Comparison of ENCODE assay signal across 9 cellular contexts in the genomic region with DNA sequence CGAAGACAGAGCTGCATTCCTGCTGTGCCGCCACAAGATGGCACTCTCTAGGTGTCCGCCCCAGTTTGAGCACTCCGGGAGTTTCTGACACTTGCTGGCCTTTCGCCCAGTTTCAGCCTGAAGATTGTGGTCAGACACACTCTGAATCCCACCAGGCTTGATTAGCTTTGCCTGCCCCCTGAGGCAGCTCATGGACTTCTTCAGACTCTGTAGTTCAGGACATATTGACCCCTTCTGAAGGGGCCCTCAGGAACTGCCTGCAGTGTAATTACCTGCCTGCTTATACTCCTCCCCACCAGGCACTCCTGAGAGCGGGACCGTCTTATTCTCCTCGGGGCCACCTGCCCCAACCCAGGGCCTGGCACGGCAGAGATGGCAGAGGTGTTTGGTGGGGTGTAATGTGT. TPM values are rescaled to one million over a fixed set of nuclear protein-coding genes. Genes with fewer than 3 reads are reported as not detected.
DNase-seq lines count a peak whose midpoint lies in the region; ATAC-seq and TF ChIP-seq lines count a peak whose summit lies in the region.
"Had no signal": no experiment of that assay in that cellular context is flagged by ENCODE, and none has a peak within 500 bp of the region (broad histone marks: within the 10 kb centered on the region; RNA-seq: fewer than 3 reads in every experiment).

No MANE protein-coding gene starts in this region.

- peak overlapping the region in 4 of 59 donors; percentile 16 to 26 (median 19) for H3K4me3 ChIP-seq in dorsolateral prefrontal cortex
- H3K4me3 ChIP-seq: skin epidermis had no signal

- H3K27me3 Mint-ChIP-seq in activated CD4-positive, alpha-beta T cell treated with anti-CD3 and anti-CD28 coated beads, Interleukin-2, amount 10 ng/mL, durations not matched to agents 7 days and 5 days = peaks cover 2% of the 10 kb centered on the region

- H3K4me1 Mint-ChIP-seq in activated CD4-positive, alpha-beta T cell treated with anti-CD3 and anti-CD28 coated beads, Interleukin-2, amount 10 ng/mL, durations not matched to agents 7 days and 5 days = peaks cover 2% of the 10 kb centered on the region

- H3K27ac Mint-ChIP-seq in activated CD4-positive, alpha-beta T cell treated with anti-CD3 and anti-CD28 coated beads, Interleukin-2, amount 10 ng/mL, durations not matched to agents 7 days and 5 days = no peak overlapping the region

- H3K4me3 Mint-ChIP-seq in activated CD4-positive, alpha-beta T cell treated with anti-CD3 and anti-CD28 coated beads, Interleukin-2, amount 10 ng/mL, durations not matched to agents 7 days and 5 days = no peak overlapping the region

- no peaks in the 10 kb centered on the region for H3K9me3 Mint-ChIP-seq in activated CD4-positive, alpha-beta T cell treated with anti-CD3 and anti-CD28 coated beads, Interleukin-2, amount 10 ng/mL, durations not matched to agents 7 days and 5 days

- peak; percentile 80 for ATAC-seq in HG03066 (IDR thresholded peaks at IDR 0.05; ENCODE audit: low read depth, unreplicated experiment)

- in situ Hi-C loops in GM13977 (cut with MboI; ENCODE audit: low pct_unique_long_range_greater_than_20kb, low sequenced_read_pairs, unreplicated experiment) = no loop called here

- TF ChIP-seq CTCF in GM13977 (IDR thresholded peaks at IDR 0.05; ENCODE audit: extremely low read depth, insufficient read depth, missing control alignments) (peak; percentile 87), dorsolateral prefrontal cortex (IDR thresholded peaks at IDR 0.05 in 54 of 56, conservative IDR thresholded peaks at IDR 0.05 in 2 of 56; ENCODE audit: low read depth in 1 of 56, partially characterized antibody in 56 of 56) (peak; percentile 67 to 94 (median 88))

- H3K36me3 Mint-ChIP-seq in activated CD4-positive, alpha-beta T cell treated with anti-CD3 and anti-CD28 coated beads, Interleukin-2, amount 10 ng/mL, durations not matched to agents 7 days and 5 days (ENCODE audit: low read depth) = no peaks in the 10 kb centered on the region

- H3K27ac ChIP-seq in dorsolateral prefrontal cortex = peak overlapping the region in 3 of 59 donors; percentile 14 to 51 (median 43)
- H3K27ac ChIP-seq: skin epidermis had no signal

- POLR2A ChIA-PET in activated CD4-positive, alpha-beta T cell treated with anti-CD3 and anti-CD28 coated beads, Interleukin-2, amount 10 ng/mL, durations not matched to agents 7 days and 5 days (lab: Charles Lee) = no interaction called here

- CTCF ChIA-PET in activated CD4-positive, alpha-beta T cell treated with anti-CD3 and anti-CD28 coated beads, Interleukin-2, amount 10 ng/mL, durations not matched to agents 7 days and 5 days (lab: Charles Lee) = interaction anchor here (0.7 to 2.6 kb wide), 13 partner anchors 12 to 230 kb away, joined by 3 to 29 read pairs (median 3); a partner anchor contains a TSS

- no peaks in the 10 kb centered on the region for H3K27me3 ChIP-seq in dorsolateral prefrontal cortex

- intact Hi-C loops in dorsolateral prefrontal cortex (cut with DNase I) = loop anchor here (1.0 to 2.0 kb wide), 3 partner anchors 27 to 65 kb away; no protein-coding TSS in a partner anchor

- DNase-seq in A172 (ENCODE audit: low spot score) (peak; percentile 72), GM13977 (ENCODE audit: low spot score) (peak; percentile 85), NCI-H446 (lab: John Stamatoyannopoulos, UW) (peak; percentile 46 to 86), dorsolateral prefrontal cortex (peak in 9 of 10 donors; percentile 47 to 82 (median 72)), lung microvascular endothelial cell (ENCODE audit: low read depth in 2 of 2) (peak; percentile 67 to 73)
- peak; percentile 49 for DNase-seq in activated CD4-positive, alpha-beta T cell treated with anti-CD3 and anti-CD28 coated beads, Interleukin-2, amount 10 ng/mL, durations not matched to agents 7 days and 5 days
- peak; percentile 19 to 26 for DNase-seq in stimulated activated CD8-positive, alpha-beta memory T cell treated with anti-CD3 and anti-CD28 coated beads, Interleukin-15, amount 100 ng/mL, for 48 hours (ENCODE audit: low read depth in 2 of 2)

RNA-seq across cellular contexts. Expression of a gene that starts 46.2 kb away (rescaled TPM):
- total RNA-seq in A172 (2014; rRNA removed; shearing (Covaris generic)) = 293 and 302 TPM in 2 replicates
- 100 to 1,000 TPM; 256 to 262 TPM for total RNA-seq in activated CD4-positive, alpha-beta T cell treated with anti-CD3 and anti-CD28 coated beads, Interleukin-2, amount 10 ng/mL, durations not matched to agents 7 days and 5 days
- total RNA-seq in dorsolateral prefrontal cortex (100 to 1,000 TPM in 97 of 120 experiments, 10 to 100 TPM in 23; 85.3 to 147 (median 108) TPM), lung microvascular endothelial cell (200 and 271 TPM in 2 replicates)

RNA-seq across cellular contexts. Expression of a gene that starts 47.7 kb away (rescaled TPM):
- 5.6 and 6.0 TPM in 2 replicates for total RNA-seq in A172 (2014; rRNA removed; shearing (Covaris generic))
- under 1 TPM; 0.08 to 0.12 TPM for total RNA-seq in activated CD4-positive, alpha-beta T cell treated with anti-CD3 and anti-CD28 coated beads, Interleukin-2, amount 10 ng/mL, durations not matched to agents 7 days and 5 days
- 100 to 1,000 TPM in 2 of 120 experiments, 10 to 100 TPM in 118; 24.6 to 104 (median 74.6) TPM for total RNA-seq in dorsolateral prefrontal cortex
- total RNA-seq in lung microvascular endothelial cell = 0.60 and 0.65 TPM in 2 replicates

Comparison
In these comparisons a context has a peak if more than half of its experiments do, and no peak if none do; other contexts are left out.
1. DNase-seq: peak in every context shown above with its lines; median percentile 85 in GM13977; 72 in A172; 72 in dorsolateral prefrontal cortex; 70 in lung microvascular endothelial cell; 66 in NCI-H446; 49 in activated CD4-positive, alpha-beta T cell treated with anti-CD3 and anti-CD28 coated beads, Interleukin-2, amount 10 ng/mL, durations not matched to agents 7 days and 5 days; 22 in stimulated activated CD8-positive, alpha-beta memory T cell treated with anti-CD3 and anti-CD28 coated beads, Interleukin-15, amount 100 ng/mL, for 48 hours.